ENCODE assay signal across 25 cellular contexts in the genomic region with DNA sequence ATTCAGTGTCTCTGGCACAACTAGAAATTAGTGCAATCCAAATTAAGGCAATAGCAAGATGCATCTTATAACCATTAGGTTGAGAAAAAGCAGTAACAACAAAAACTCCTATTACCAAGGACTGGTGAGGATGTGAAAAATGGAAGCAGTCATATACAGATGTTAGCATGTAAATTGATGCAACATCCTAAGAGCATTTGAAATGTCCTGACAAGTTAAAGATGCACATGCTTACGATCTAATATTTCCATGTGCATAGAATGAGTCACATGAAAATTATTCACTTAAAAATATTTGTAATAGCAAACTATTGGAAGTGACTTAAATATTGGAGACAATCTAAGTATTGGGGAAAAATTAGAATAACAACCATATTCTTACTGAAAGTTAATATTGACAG.
"Had no signal": no experiment of that assay in that cellular context is flagged by ENCODE, and none has a peak within 500 bp of the region (broad histone marks: within the 10 kb centered on the region; RNA-seq: fewer than 3 reads in every experiment).

No MANE protein-coding gene starts in this region.

- H3K27ac Mint-ChIP-seq: activated CD4-positive, alpha-beta memory T cell treated with anti-CD3 and anti-CD28 coated beads for 36 hours; activated CD4-positive, alpha-beta T cell treated with anti-CD3 and anti-CD28 coated beads, Interleukin-2, amount 10 ng/mL, durations not matched to agents 7 days and 5 days; activated naive CD4-positive, alpha-beta T cell treated with anti-CD3 and anti-CD28 coated beads, Interleukin-2, amount 10 ng/mL, durations not matched to agents 7 days and 5 days; activated naive CD8-positive, alpha-beta T cell treated with anti-CD3 and anti-CD28 coated beads for 36 hours; activated T-cell treated with anti-CD3 and anti-CD28 coated beads, Interleukin-2, amount 50 U/mL, for 72 hours; activated T-helper 2 cell treated with anti-CD3 and anti-CD28 coated beads, Interferon-gamma antibody, Interleukin-2, Interleukin-4, amounts not matched to agents 10 μg/mL and 5 μg/mL and 100 μg/mL, durations not matched to agents 14 hours and 24 hours and 36 hours; T-helper 1 cell treated with Interleukin-12 subunit alpha and Interleukin-12 subunit beta and Interleukin-4 antibody, amounts not matched to agents 30 μg/mL and 1 μg/mL, for 36 hours; WTC11 had no signal

- H3K4me1 Mint-ChIP-seq: activated CD4-positive, alpha-beta T cell treated with anti-CD3 and anti-CD28 coated beads, Interleukin-2, amount 10 ng/mL, durations not matched to agents 7 days and 5 days; activated naive CD8-positive, alpha-beta T cell treated with anti-CD3 and anti-CD28 coated beads for 36 hours had no signal

- H3K9me3 Mint-ChIP-seq: activated CD4-positive, alpha-beta memory T cell treated with anti-CD3 and anti-CD28 coated beads for 36 hours; activated CD4-positive, alpha-beta T cell treated with anti-CD3 and anti-CD28 coated beads, Interleukin-2, amount 10 ng/mL, durations not matched to agents 7 days and 5 days; activated T-helper 2 cell treated with anti-CD3 and anti-CD28 coated beads, Interferon-gamma antibody, Interleukin-2, Interleukin-4, amounts not matched to agents 10 μg/mL and 5 μg/mL and 100 μg/mL, durations not matched to agents 14 hours and 24 hours and 36 hours; T-helper 1 cell treated with Interleukin-12 subunit alpha and Interleukin-12 subunit beta and Interleukin-4 antibody, amounts not matched to agents 30 μg/mL and 1 μg/mL, for 36 hours had no signal

- H3K36me3 Mint-ChIP-seq: activated CD4-positive, alpha-beta memory T cell treated with anti-CD3 and anti-CD28 coated beads for 36 hours; activated naive CD8-positive, alpha-beta T cell treated with anti-CD3 and anti-CD28 coated beads for 36 hours had no signal

- DNase-seq: activated CD4-positive, alpha-beta memory T cell treated with anti-CD3 and anti-CD28 coated beads for 36 hours; activated CD4-positive, alpha-beta T cell treated with anti-CD3 and anti-CD28 coated beads for 1 hour; activated CD4-positive, alpha-beta T cell treated with anti-CD3 and anti-CD28 coated beads, Interleukin-2, amount 10 ng/mL, durations not matched to agents 7 days and 5 days; activated CD8-positive, alpha-beta memory T cell treated with anti-CD3 and anti-CD28 coated beads for 24 hours; activated gamma-delta T cell treated with Interleukin-2 at 50 U/mL for 16 hours; activated naive CD4-positive, alpha-beta T cell treated with anti-CD3 and anti-CD28 coated beads, Interleukin-2, amount 10 ng/mL, durations not matched to agents 7 days and 5 days; activated naive CD8-positive, alpha-beta T cell treated with anti-CD3 and anti-CD28 coated beads for 36 hours; activated T-cell treated with anti-CD3 and anti-CD28 coated beads for 4 hours; activated T-cell treated with anti-CD3 and anti-CD28 coated beads, Interleukin-2, amount 50 U/mL, for 72 hours; central memory CD4-positive, alpha-beta T cell; MG63; MV-4-11; NCI-H1105; NCI-H1436; NCI-H1694 treated with DMSO at 0.1 percent for 48 hours; NCI-H2029 treated with DMSO at 0.1 percent for 48 hours; NCI-H345; NCI-H510A treated with DMSO at 0.1 percent for 48 hours; NCI-H69; PC-9; SHP77 treated with DMSO at 0.1 percent for 48 hours had no signal

- ATAC-seq: activated T-cell treated with anti-CD3 and anti-CD28 coated beads, Interleukin-2, amount 50 U/mL, for 72 hours; WTC11 had no signal

- H3K4me3 ChIP-seq: breast epithelium, MG63, PC-9 had no signal

- H3K27me3 Mint-ChIP-seq: activated CD4-positive, alpha-beta memory T cell treated with anti-CD3 and anti-CD28 coated beads for 36 hours; activated CD4-positive, alpha-beta T cell treated with anti-CD3 and anti-CD28 coated beads, Interleukin-2, amount 10 ng/mL, durations not matched to agents 7 days and 5 days; activated naive CD4-positive, alpha-beta T cell treated with anti-CD3 and anti-CD28 coated beads, Interleukin-2, amount 10 ng/mL, durations not matched to agents 7 days and 5 days; activated naive CD8-positive, alpha-beta T cell treated with anti-CD3 and anti-CD28 coated beads for 36 hours had no signal

- H3K4me3 Mint-ChIP-seq: activated CD4-positive, alpha-beta memory T cell treated with anti-CD3 and anti-CD28 coated beads for 36 hours; activated CD4-positive, alpha-beta T cell treated with anti-CD3 and anti-CD28 coated beads, Interleukin-2, amount 10 ng/mL, durations not matched to agents 7 days and 5 days; activated naive CD4-positive, alpha-beta T cell treated with anti-CD3 and anti-CD28 coated beads, Interleukin-2, amount 10 ng/mL, durations not matched to agents 7 days and 5 days; activated naive CD8-positive, alpha-beta T cell treated with anti-CD3 and anti-CD28 coated beads for 36 hours; activated T-cell treated with anti-CD3 and anti-CD28 coated beads, Interleukin-2, amount 50 U/mL, for 72 hours; T-helper 1 cell treated with Interleukin-12 subunit alpha and Interleukin-12 subunit beta and Interleukin-4 antibody, amounts not matched to agents 30 μg/mL and 1 μg/mL, for 36 hours; WTC11 had no signal
